ENCODE assay signal across 24 cellular contexts in the genomic region with DNA sequence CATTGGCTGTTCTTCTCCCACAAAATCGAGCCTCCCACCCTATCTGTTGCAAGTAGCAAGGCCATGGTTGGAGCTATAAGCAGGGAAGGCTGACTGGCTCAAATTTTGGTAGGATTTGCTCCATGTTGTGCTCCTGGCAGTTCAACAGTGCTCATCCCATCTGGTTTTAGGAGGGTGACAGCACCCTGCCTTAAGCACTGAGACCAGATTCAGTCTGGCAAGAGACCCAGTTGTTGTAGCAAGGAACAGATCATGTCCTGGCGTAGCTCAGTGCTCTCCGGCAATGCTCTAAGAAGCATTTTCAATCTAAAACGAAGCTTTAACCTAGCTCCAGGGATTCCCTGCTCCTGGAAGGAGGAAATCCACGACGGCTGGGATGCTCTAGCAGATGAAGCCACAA.
DNase-seq lines count a peak whose midpoint lies in the region; ATAC-seq and TF ChIP-seq lines count a peak whose summit lies in the region.
"Had no signal": no experiment of that assay in that cellular context is flagged by ENCODE, and none has a peak within 500 bp of the region (broad histone marks: within the 10 kb centered on the region; RNA-seq: fewer than 3 reads in every experiment).

No MANE protein-coding gene starts in this region.

- peaks cover 76% of the 10 kb centered on the region for H3K36me3 Mint-ChIP-seq in activated naive CD4-positive, alpha-beta T cell treated with anti-CD3 and anti-CD28 coated beads, Interleukin-2, amount 10 ng/mL, durations not matched to agents 7 days and 5 days
- H3K36me3 Mint-ChIP-seq in T-cell (peaks cover 73% of the 10 kb centered on the region), neural progenitor cell (peaks cover 55% of the 10 kb centered on the region)

- H3K27ac Mint-ChIP-seq in activated naive CD4-positive, alpha-beta T cell treated with anti-CD3 and anti-CD28 coated beads, Interleukin-2, amount 10 ng/mL, durations not matched to agents 7 days and 5 days: peak overlapping the region; percentile 78
- peak overlapping the region; percentile 63 to 84 for H3K27ac Mint-ChIP-seq in T-cell
- no peak overlapping the region for H3K27ac Mint-ChIP-seq in neural progenitor cell
- H3K27ac Mint-ChIP-seq: B cell, nephron had no signal

- no peak for ATAC-seq in T-cell (replicated peaks in 1 of 4)
- ATAC-seq: left colon, mucosa of descending colon had no signal

- peaks cover 82% of the 10 kb centered on the region for H3K36me3 ChIP-seq in neural progenitor cell

- peaks cover 32% of the 10 kb centered on the region for H3F3A ChIP-seq in neural progenitor cell (ENCODE audit: low read depth)

- no peak for TF ChIP-seq CTCF in neural progenitor cell (IDR thresholded peaks at IDR 0.05)

- H3K9ac ChIP-seq in neural progenitor cell: no peak overlapping the region

- no peaks in the 10 kb centered on the region for H3K27me3 Mint-ChIP-seq in activated naive CD4-positive, alpha-beta T cell treated with anti-CD3 and anti-CD28 coated beads, Interleukin-2, amount 10 ng/mL, durations not matched to agents 7 days and 5 days
- H3K27me3 Mint-ChIP-seq in T-cell (no peaks in the 10 kb centered on the region), neural progenitor cell (ENCODE audit: insufficient read depth, low read depth) (peaks cover under 1% of the 10 kb centered on the region)
- H3K27me3 Mint-ChIP-seq: B cell had no signal

- H2AFZ ChIP-seq in neural progenitor cell (replicated peaks): no peak overlapping the region

- POLR2A ChIA-PET in T-cell (lab: Charles Lee): interaction anchor here in 1 of 2 donors (0.6 kb wide), 1 partner anchor 31 kb away, joined by 3 read pairs; no protein-coding TSS in a partner anchor

- no peak overlapping the region for H3K4me2 ChIP-seq in neural progenitor cell

- H3K4me3 ChIP-seq in neural progenitor cell: no peak overlapping the region
- H3K4me3 ChIP-seq: mucosa of descending colon, tibial artery had no signal

- no peak overlapping the region for H3K4me3 Mint-ChIP-seq in activated naive CD4-positive, alpha-beta T cell treated with anti-CD3 and anti-CD28 coated beads, Interleukin-2, amount 10 ng/mL, durations not matched to agents 7 days and 5 days
- no peak overlapping the region for H3K4me3 Mint-ChIP-seq in T-cell
- no peak overlapping the region for H3K4me3 Mint-ChIP-seq in neural progenitor cell
- H3K4me3 Mint-ChIP-seq: B cell, nephron had no signal

- CTCF ChIA-PET in activated naive CD4-positive, alpha-beta T cell treated with anti-CD3 and anti-CD28 coated beads, Interleukin-2, amount 10 ng/mL, durations not matched to agents 7 days and 5 days (lab: Charles Lee): interaction anchor here (0.7 kb wide), 1 partner anchor 200 kb away, joined by 3 read pairs; no protein-coding TSS in a partner anchor
- CTCF ChIA-PET in T-cell (lab: Charles Lee): no interaction called here

- no peaks in the 10 kb centered on the region for H3K9me3 ChIP-seq in neural progenitor cell (ENCODE audit: low read depth)
- H3K9me3 ChIP-seq: mucosa of descending colon, tibial artery had no signal

- H4K20me1 ChIP-seq in neural progenitor cell (ENCODE audit: low read depth): peaks cover 26% of the 10 kb centered on the region

- no peaks in the 10 kb centered on the region for H3K4me1 ChIP-seq in neural progenitor cell
- H3K4me1 ChIP-seq: tibial artery had no signal

- no peak for DNase-seq in activated naive CD4-positive, alpha-beta T cell treated with anti-CD3 and anti-CD28 coated beads, Interleukin-2, amount 10 ng/mL, durations not matched to agents 7 days and 5 days
- no peak for DNase-seq in activated naive CD4-positive, alpha-beta T cell treated with Interleukin-2 at 50 U/mL for 16 hours
- DNase-seq in T-cell: no peak
- no peak for DNase-seq in neural progenitor cell (ENCODE audit: low spot score)
- DNase-seq in DMS79 treated with DMSO at 0.1 percent for 48 hours (lab: John Stamatoyannopoulos, UW): no peak
- DNase-seq in GDM1 (lab: John Stamatoyannopoulos, UW): no peak
- no peak for DNase-seq in HT-29 (ENCODE audit: low spot score)
- DNase-seq: ACHN; activated CD4-positive, alpha-beta T cell treated with anti-CD3 and anti-CD28 coated beads for 1 hour; effector CD8-positive, alpha-beta T cell; GF-D8; left colon; mammary epithelial cell; mucosa of descending colon; NCI-H1436; NCI-H2081 treated with DMSO at 0.1 percent for 48 hours; NCI-H2227 treated with DMSO at 0.1 percent for 48 hours; NCI-H526 treated with DMSO at 0.1 percent for 48 hours; NK-92 treated with Interleukin-12 subunit alpha and Interleukin-12 subunit beta, amount 100 ng/mL, for 24 hours; stimulated activated CD4-positive, alpha-beta T cell treated with anti-CD3 and anti-CD28 coated beads, Interleukin-4, amount 100 ng/mL, for 24 hours; tibial artery had no signal

- no peaks in the 10 kb centered on the region for H3K27me3 ChIP-seq in neural progenitor cell
- H3K27me3 ChIP-seq: tibial artery had no signal

- no peaks in the 10 kb centered on the region for H3K9me3 Mint-ChIP-seq in activated naive CD4-positive, alpha-beta T cell treated with anti-CD3 and anti-CD28 coated beads, Interleukin-2, amount 10 ng/mL, durations not matched to agents 7 days and 5 days
- H3K9me3 Mint-ChIP-seq in T-cell: no peaks in the 10 kb centered on the region
- H3K9me3 Mint-ChIP-seq in neural progenitor cell: no peaks in the 10 kb centered on the region
- H3K9me3 Mint-ChIP-seq: nephron had no signal

- H3K27ac ChIP-seq in angular gyrus (ENCODE audit: low read depth, low read length): peak overlapping the region; percentile 9
- H3K27ac ChIP-seq in neural progenitor cell: peak overlapping the region; percentile 31
- H3K27ac ChIP-seq: tibial artery had no signal

- peaks cover 28% of the 10 kb centered on the region for H3K4me1 Mint-ChIP-seq in activated naive CD4-positive, alpha-beta T cell treated with anti-CD3 and anti-CD28 coated beads, Interleukin-2, amount 10 ng/mL, durations not matched to agents 7 days and 5 days
- peaks cover 11 to 24% (median 20%) of the 10 kb centered on the region in 3 donors for H3K4me1 Mint-ChIP-seq in T-cell
- no peaks in the 10 kb centered on the region for H3K4me1 Mint-ChIP-seq in neural progenitor cell
- H3K4me1 Mint-ChIP-seq: B cell had no signal

- peaks cover 30% of the 10 kb centered on the region for H3K79me2 ChIP-seq in neural progenitor cell (ENCODE audit: low read depth)
